ENCODE assay signal across 16 cellular contexts in genomic region chr19:45321848-45322247, GRCh38. TPM values are rescaled to one million over a fixed set of nuclear protein-coding genes. Genes with fewer than 3 reads are reported as not detected.
"Had no signal": no experiment of that assay in that cellular context is flagged by ENCODE, and none has a peak within 500 bp of the region (broad histone marks: within the 10 kb centered on the region; RNA-seq: fewer than 3 reads in every experiment).

No MANE protein-coding gene starts in this region.

- H3K4me3 Mint-ChIP-seq: activated naive CD4-positive, alpha-beta T cell treated with anti-CD3 and anti-CD28 coated beads, Interleukin-2, amount 10 ng/mL, durations not matched to agents 7 days and 5 days; naive thymus-derived CD4-positive, alpha-beta T cell; WTC11 had no signal

- H3K27me3 ChIP-seq: thyroid gland, uterus had no signal

- H3K27ac ChIP-seq: adrenal gland, epithelial cell of prostate, thyroid gland, uterus had no signal

- H3K36me3 Mint-ChIP-seq: activated naive CD4-positive, alpha-beta T cell treated with anti-CD3 and anti-CD28 coated beads, Interleukin-2, amount 10 ng/mL, durations not matched to agents 7 days and 5 days; naive thymus-derived CD4-positive, alpha-beta T cell; WTC11 had no signal

- H3K4me3 ChIP-seq: adrenal gland, lung, thyroid gland, uterus had no signal

- H3K27ac Mint-ChIP-seq: activated naive CD4-positive, alpha-beta T cell treated with anti-CD3 and anti-CD28 coated beads, Interleukin-2, amount 10 ng/mL, durations not matched to agents 7 days and 5 days; activated T-helper 2 cell treated with anti-CD3 and anti-CD28 coated beads, Interferon-gamma antibody, Interleukin-2, Interleukin-4, amounts not matched to agents 10 μg/mL and 5 μg/mL and 100 μg/mL, durations not matched to agents 14 hours and 24 hours and 36 hours; naive thymus-derived CD4-positive, alpha-beta T cell; WTC11 had no signal

- H3K36me3 ChIP-seq: adrenal gland, thyroid gland, uterus had no signal

- ATAC-seq: naive thymus-derived CD4-positive, alpha-beta T cell; WTC11 had no signal

- DNase-seq: activated CD4-positive, alpha-beta T cell treated with anti-CD3 and anti-CD28 coated beads for 48 hours; activated CD8-positive, alpha-beta memory T cell treated with anti-CD3 and anti-CD28 coated beads for 24 hours; activated naive CD4-positive, alpha-beta T cell treated with anti-CD3 and anti-CD28 coated beads, Interleukin-2, amount 10 ng/mL, durations not matched to agents 7 days and 5 days; adrenal gland; effector memory CD4-positive, alpha-beta T cell; midbrain; naive thymus-derived CD4-positive, alpha-beta T cell; occipital lobe; small intestine; thyroid gland; uterus had no signal

- H3K9me3 Mint-ChIP-seq: activated naive CD4-positive, alpha-beta T cell treated with anti-CD3 and anti-CD28 coated beads, Interleukin-2, amount 10 ng/mL, durations not matched to agents 7 days and 5 days; activated T-helper 2 cell treated with anti-CD3 and anti-CD28 coated beads, Interferon-gamma antibody, Interleukin-2, Interleukin-4, amounts not matched to agents 10 μg/mL and 5 μg/mL and 100 μg/mL, durations not matched to agents 14 hours and 24 hours and 36 hours; naive thymus-derived CD4-positive, alpha-beta T cell; WTC11 had no signal

- H3K9me3 ChIP-seq: adrenal gland, thyroid gland, uterus had no signal

RNA-seq across cellular contexts. Expression of gene CKM, which starts 0.8 kb away (rescaled TPM):
- total RNA-seq: activated T-helper 2 cell treated with anti-CD3 and anti-CD28 coated beads, Interferon-gamma antibody, Interleukin-2, Interleukin-4, amounts not matched to agents 10 μg/mL and 5 μg/mL and 100 μg/mL, durations not matched to agents 14 hours and 24 hours and 36 hours; naive thymus-derived CD4-positive, alpha-beta T cell; T-helper 1 cell treated with Interleukin-12 subunit alpha and Interleukin-12 subunit beta and Interleukin-4 antibody, amounts not matched to agents 30 ng/mL and 1 ng/mL, for 36 hours; WTC11 had no signal

RNA-seq across cellular contexts. Expression of gene KLC3, which starts 18.7 kb away (rescaled TPM):
- total RNA-seq: activated T-helper 2 cell treated with anti-CD3 and anti-CD28 coated beads, Interferon-gamma antibody, Interleukin-2, Interleukin-4, amounts not matched to agents 10 μg/mL and 5 μg/mL and 100 μg/mL, durations not matched to agents 14 hours and 24 hours and 36 hours; naive thymus-derived CD4-positive, alpha-beta T cell; T-helper 1 cell treated with Interleukin-12 subunit alpha and Interleukin-12 subunit beta and Interleukin-4 antibody, amounts not matched to agents 30 ng/mL and 1 ng/mL, for 36 hours had no signal
